ENCODE assay signal across 1 cellular context in the genomic region with DNA sequence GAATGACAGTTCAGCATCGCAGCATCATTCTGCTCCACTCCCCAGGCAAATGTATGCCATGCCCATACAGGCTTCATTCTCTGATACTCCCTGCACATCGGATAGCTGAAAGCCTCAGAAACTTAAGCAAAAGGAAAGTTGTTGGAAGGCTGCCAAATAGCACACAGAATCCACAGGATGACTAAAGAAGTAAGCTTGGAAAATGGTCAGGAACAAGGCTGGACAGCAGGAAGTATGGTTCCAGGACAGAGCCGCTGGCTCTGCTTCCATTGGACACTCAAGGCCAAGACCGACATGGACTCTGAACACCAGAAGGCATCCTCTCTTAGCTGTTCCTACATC.
TF ChIP-seq lines count a peak whose summit lies in the region.

No MANE protein-coding gene starts in this region.

TF ChIP-seq in SK-N-SH treated with all-trans-retinoic acid at 6 μM for 48 hours, 23 proteins besides CTCF, POLR2A, EP300 and RAD21 (continued from another document):
- TF ChIP-seq ZNF565 (CRISPR knock-in tag; conservative IDR thresholded peaks at IDR 0.05; ENCODE audit: low read depth) (no peak), ARNTL (CRISPR knock-in tag; IDR thresholded peaks at IDR 0.05; ENCODE audit: borderline replicate concordance, low read depth) (no peak)
